Comparison of ENCODE assay signal across 15 cellular contexts in the genomic region with DNA sequence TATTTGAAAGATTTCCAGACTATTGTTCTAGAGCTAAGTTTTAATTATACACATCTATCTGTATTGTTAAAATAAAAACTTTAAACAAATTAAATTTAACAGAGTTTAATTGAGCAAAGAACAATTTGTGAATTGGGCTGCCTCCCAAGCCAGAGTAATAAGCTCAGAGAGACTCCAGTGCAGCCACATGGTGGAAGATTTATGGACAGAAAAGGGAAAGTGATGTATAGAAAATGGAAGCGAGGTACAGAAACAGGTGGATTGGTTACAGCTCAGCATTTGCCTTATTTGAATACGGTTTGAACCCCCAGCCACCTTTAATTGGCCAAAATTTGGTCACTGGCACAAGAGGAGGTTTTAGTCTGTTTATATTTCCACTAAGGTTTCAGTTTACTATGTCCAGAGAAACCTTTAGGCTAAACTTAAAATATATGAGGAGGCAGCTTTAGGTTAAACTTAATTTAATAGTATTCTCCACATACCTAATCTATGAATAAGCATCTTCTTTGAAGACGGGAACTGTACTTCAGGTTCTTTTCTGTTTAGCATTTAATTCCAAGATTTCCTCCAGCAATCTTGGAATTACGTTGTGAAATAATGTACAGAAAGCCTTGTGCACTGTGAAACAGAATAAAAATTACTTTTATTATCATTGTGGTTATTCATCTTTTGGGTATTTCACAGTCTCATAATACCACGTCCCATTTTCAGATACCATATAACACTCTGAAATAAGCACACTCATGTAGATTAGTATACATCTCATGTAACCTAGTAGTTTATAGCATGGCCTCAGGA. TPM values are rescaled to one million over a fixed set of nuclear protein-coding genes. Genes with fewer than 3 reads are reported as not detected.
DNase-seq lines count a peak whose midpoint lies in the region; TF ChIP-seq lines count a peak whose summit lies in the region.
"Had no signal": no experiment of that assay in that cellular context is flagged by ENCODE, and none has a peak within 500 bp of the region (broad histone marks: within the 10 kb centered on the region; RNA-seq: fewer than 3 reads in every experiment).

No MANE protein-coding gene starts in this region.

- H3K4me3 ChIP-seq in Caco-2 (ENCODE audit: low read depth, low read length) (no peak overlapping the region), Peyer's patch (no peak overlapping the region)

- CTCF ChIA-PET in Caco-2 (lab: Charles Lee) (no interaction called here), HEK293T (lab: Yijun Ruan, JAX) (interaction anchor here (0.7 kb wide), 1 partner anchor 224 kb away, joined by 3 read pairs; no protein-coding TSS in a partner anchor)

- H3K4me3 Mint-ChIP-seq in Caco-2 (ENCODE audit: unreplicated experiment) (no peak overlapping the region), nephron (no peak overlapping the region), glutamatergic neuron (ENCODE audit: unreplicated experiment) (no peak overlapping the region), nephron progenitor cell (no peak overlapping the region)

- no peaks in the 10 kb centered on the region for H3K27me3 ChIP-seq in Caco-2 (replicated peaks; ENCODE audit: control insufficient read depth, insufficient read depth, low read length)
- H3K27me3 ChIP-seq in Peyer's patch: no peaks in the 10 kb centered on the region

- no peaks in the 10 kb centered on the region for H3K9me3 ChIP-seq in Caco-2
- H3K9me3 ChIP-seq in Peyer's patch: no peaks in the 10 kb centered on the region

- H3K36me3 ChIP-seq in Caco-2 (ENCODE audit: control insufficient read depth, insufficient read depth, low read length) (no peaks in the 10 kb centered on the region), Peyer's patch (no peaks in the 10 kb centered on the region)

- peak overlapping the region; percentile 60 for H3K27ac Mint-ChIP-seq in Caco-2 (ENCODE audit: unreplicated experiment)
- peak overlapping the region in 2 of 3 experiments; percentile 36 to 90 for H3K27ac Mint-ChIP-seq in nephron
- H3K27ac Mint-ChIP-seq in glutamatergic neuron (ENCODE audit: unreplicated experiment): no peak overlapping the region
- H3K27ac Mint-ChIP-seq in nephron progenitor cell: no peak overlapping the region

- TF ChIP-seq CTCF in Caco-2 (IDR thresholded peaks at IDR 0.05; ENCODE audit: insufficient read depth in 1 of 2, low read depth in 1 of 2, low read length in 1 of 2, severe bottlenecking in 1 of 2, unreplicated experiment in 1 of 2) (no peak), VCaP (conservative IDR thresholded peaks at IDR 0.05) (no peak), nephron (IDR thresholded peaks at IDR 0.05; ENCODE audit: unreplicated experiment in 3 of 3) (no peak), glutamatergic neuron (IDR thresholded peaks at IDR 0.05; ENCODE audit: partially characterized antibody, unreplicated experiment) (no peak), Peyer's patch (IDR thresholded peaks at IDR 0.05) (no peak), nephron progenitor cell (IDR thresholded peaks at IDR 0.05) (no peak)

- H3K27ac ChIP-seq in VCaP (peak overlapping the region; percentile 66), Peyer's patch (no peak overlapping the region)

- H3K4me1 Mint-ChIP-seq in Caco-2 (ENCODE audit: low read depth, unreplicated experiment) (peaks cover 14% of the 10 kb centered on the region), nephron (peaks cover 11% of the 10 kb centered on the region), glutamatergic neuron (ENCODE audit: low read depth, unreplicated experiment) (peaks cover 5% of the 10 kb centered on the region), nephron progenitor cell (peaks cover 19% of the 10 kb centered on the region)

- BruUV-seq in Caco-2 (replicated peaks; lab: Mats Ljungman, UMichigan): no TSS peak

- DNase-seq in Caco-2: no peak
- no peak for DNase-seq in HEK293T (ENCODE audit: extremely low spot score)
- DNase-seq in glutamatergic neuron: no peak
- no peak for DNase-seq in activated CD8-positive, alpha-beta memory T cell treated with anti-CD3 and anti-CD28 coated beads, Interleukin-2, amount 50 U/mL, for 4 hours
- no peak for DNase-seq in Peyer's patch
- DNase-seq in nephron progenitor cell: no peak
- DNase-seq: COR-L47, Karpas-422, NCI-H187, NCI-H2171, NCI-H446, NCI-H748 treated with DMSO at 0.1 percent for 48 hours, SHP77 had no signal

- intact Hi-C loops in Caco-2 (cut with micrococcal nuclease; ENCODE audit: unreplicated experiment): no loop called here

- H3K27me3 Mint-ChIP-seq in Caco-2 (ENCODE audit: insufficient read depth, unreplicated experiment): no peaks in the 10 kb centered on the region
- no peaks in the 10 kb centered on the region for H3K27me3 Mint-ChIP-seq in nephron (ENCODE audit: low read depth)
- H3K27me3 Mint-ChIP-seq in glutamatergic neuron (ENCODE audit: unreplicated experiment): peaks cover 2% of the 10 kb centered on the region
- peaks cover 4% of the 10 kb centered on the region for H3K27me3 Mint-ChIP-seq in nephron progenitor cell (ENCODE audit: low read depth, poor library complexity)

- H3K4me1 ChIP-seq in Caco-2 (peaks cover 41% of the 10 kb centered on the region), Peyer's patch (peaks cover 0 to 15% (median 0%) of the 10 kb centered on the region in 4 donors)

- H3K36me3 Mint-ChIP-seq in Caco-2 (ENCODE audit: insufficient read depth, unreplicated experiment): peaks cover 15% of the 10 kb centered on the region
- H3K36me3 Mint-ChIP-seq in nephron (ENCODE audit: low read depth): no peaks in the 10 kb centered on the region
- H3K36me3 Mint-ChIP-seq in glutamatergic neuron (ENCODE audit: unreplicated experiment): no peaks in the 10 kb centered on the region
- H3K36me3 Mint-ChIP-seq in nephron progenitor cell (ENCODE audit: low read depth): no peaks in the 10 kb centered on the region

- POLR2A ChIA-PET in Caco-2 (lab: Charles Lee): interaction anchor here (0.7 kb wide), 1 partner anchor 822 kb away, joined by 3 read pairs; no protein-coding TSS in a partner anchor
- POLR2A ChIA-PET in HEK293T (lab: Yijun Ruan, JAX): no interaction called here

- no peak for TF ChIP-seq POLR2A in Peyer's patch (IDR thresholded peaks at IDR 0.05)

- no peaks in the 10 kb centered on the region for H3K9me3 Mint-ChIP-seq in Caco-2 (ENCODE audit: unreplicated experiment)
- H3K9me3 Mint-ChIP-seq in nephron: no peaks in the 10 kb centered on the region
- H3K9me3 Mint-ChIP-seq in glutamatergic neuron (ENCODE audit: unreplicated experiment): peaks cover 2% of the 10 kb centered on the region
- H3K9me3 Mint-ChIP-seq in nephron progenitor cell: no peaks in the 10 kb centered on the region

TF ChIP-seq in HEK293T, 16 proteins besides CTCF, POLR2A, EP300 and RAD21:
- TF ChIP-seq HDGF (IDR thresholded peaks at IDR 0.05; ENCODE audit: borderline replicate concordance): no peak
- no peak for TF ChIP-seq SP1 (IDR thresholded peaks at IDR 0.05)
- TF ChIP-seq LEF1 (IDR thresholded peaks at IDR 0.05; ENCODE audit: borderline replicate concordance): no peak
- TF ChIP-seq TARDBP (IDR thresholded peaks at IDR 0.05): no peak
- no peak for TF ChIP-seq ELF4 (IDR thresholded peaks at IDR 0.05)
- no peak for TF ChIP-seq CTBP1 (IDR thresholded peaks at IDR 0.05; ENCODE audit: borderline replicate concordance)
- TF ChIP-seq NFRKB (IDR thresholded peaks at IDR 0.05): no peak
- TF ChIP-seq, protein P1, sequence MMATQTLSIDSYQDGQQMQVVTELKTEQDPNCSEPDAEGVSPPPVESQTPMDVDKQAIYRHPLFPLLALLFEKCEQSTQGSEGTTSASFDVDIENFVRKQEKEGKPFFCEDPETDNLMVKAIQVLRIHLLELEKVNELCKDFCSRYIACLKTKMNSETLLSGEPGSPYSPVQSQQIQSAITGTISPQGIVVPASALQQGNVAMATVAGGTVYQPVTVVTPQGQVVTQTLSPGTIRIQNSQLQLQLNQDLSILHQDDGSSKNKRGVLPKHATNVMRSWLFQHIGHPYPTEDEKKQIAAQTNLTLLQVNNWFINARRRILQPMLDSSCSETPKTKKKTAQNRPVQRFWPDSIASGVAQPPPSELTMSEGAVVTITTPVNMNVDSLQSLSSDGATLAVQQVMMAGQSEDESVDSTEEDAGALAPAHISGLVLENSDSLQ (IDR thresholded peaks at IDR 0.05): peak; percentile 68
- TF ChIP-seq L3MBTL2 (conservative IDR thresholded peaks at IDR 0.05): 0 out of 2 replicates have a peak, but pooled peaks have one; percentile 15
- no peak for TF ChIP-seq FOXK2 (IDR thresholded peaks at IDR 0.05)
- TF ChIP-seq SUZ12 (IDR thresholded peaks at IDR 0.05): no peak
- no peak for TF ChIP-seq FOXA1 (IDR thresholded peaks at IDR 0.05)
- TF ChIP-seq ARNT (IDR thresholded peaks at IDR 0.05): no peak
- TF ChIP-seq FOXM1 (IDR thresholded peaks at IDR 0.05; ENCODE audit: borderline replicate concordance): no peak
- no peak for TF ChIP-seq BHLHE40 (IDR thresholded peaks at IDR 0.05; ENCODE audit: borderline replicate concordance)

RNA-seq across cellular contexts. Expression of a gene that starts 19.4 kb away (rescaled TPM):
- total RNA-seq in Caco-2 (2022) (21.7 and 22.1 TPM in 2 replicates), glutamatergic neuron (ENCODE audit: unreplicated experiment) (52.0 TPM), Peyer's patch (10 to 100 TPM in 3 of 4 donors, 1 to 10 TPM in 1; 5.8 to 92.4 (median 16.4) TPM)

Comparison
In these comparisons a context has a peak if more than half of its experiments do, and no peak if none do; other contexts are left out.
1. H3K27ac Mint-ChIP-seq: peak in Caco-2 (single experiment) and nephron (2 of 3); none in glutamatergic neuron (single experiment) and nephron progenitor cell (single experiment).